Comparison of ENCODE assay signal across 8 cellular contexts in genomic region chr22:31291716-31292644, GRCh38. TPM values are rescaled to one million over a fixed set of nuclear protein-coding genes. Genes with fewer than 3 reads are reported as not detected.
DNase-seq lines count a peak whose midpoint lies in the region; ATAC-seq, FAIRE-seq and TF ChIP-seq lines count a peak whose summit lies in the region.

Gene PIK3IP1 (minus strand): TSS chr22:31292488. CDS start chr22:31292344, 144 bp downstream.

- H3K4me1 ChIP-seq in A549 (peaks cover 26% of the 10 kb centered on the region), adrenal gland (replicated peaks in 1 of 2) (peaks cover 67 to 79% of the 10 kb centered on the region in 2 donors), pancreas (peaks cover 0 to 17% (median 14%) of the 10 kb centered on the region in 3 donors), thoracic aorta (ENCODE audit: control insufficient read depth in 1 of 2, low read depth in 2 of 2) (peaks cover 34 to 56% of the 10 kb centered on the region in 2 donors)

- no peaks in the 10 kb centered on the region for H3K27me3 ChIP-seq in adrenal gland
- H3K27me3 ChIP-seq in pancreas: no peaks in the 10 kb centered on the region
- no peaks in the 10 kb centered on the region for H3K27me3 ChIP-seq in thoracic aorta (replicated peaks; ENCODE audit: insufficient read depth)

- no peak for TF ChIP-seq EP300 in A549 (IDR thresholded peaks at IDR 0.05)

- H3K36me3 ChIP-seq in adrenal gland (replicated peaks in 1 of 2) (peaks cover 0 to 28% of the 10 kb centered on the region in 2 donors), pancreas (peaks cover 0 to 9% (median 0%) of the 10 kb centered on the region in 3 donors), thoracic aorta (peaks cover 16% of the 10 kb centered on the region)

- DNase-seq in A549 (ENCODE audit: low read depth in 1 of 2, low spot score in 1 of 2) (peak; percentile 66 to 79), NCI-H1436 (lab: John Stamatoyannopoulos, UW) (peak; percentile 75), adrenal gland (peak; percentile 88 to 97 (median 94)), cardiac septum (ENCODE audit: low spot score) (peak; percentile 93), pancreas (peak; percentile 86 to 94 (median 88)), thoracic aorta (ENCODE audit: low spot score) (peak; percentile 58)

- peak; percentile 35 to 45; a peak in 3 of 5 replicates for TF ChIP-seq RAD21 in A549 (conservative IDR thresholded peaks at IDR 0.05 in 1 of 2, IDR thresholded peaks at IDR 0.05 in 1 of 2)

- ATAC-seq in A549: peak; percentile 71 to 80
- peak; percentile 41 for ATAC-seq in GM18868 (IDR thresholded peaks at IDR 0.05; ENCODE audit: unreplicated experiment)
- peak; percentile 66 to 76 (median 76) for ATAC-seq in pancreas
- peak; percentile 23 for ATAC-seq in thoracic aorta (ENCODE audit: insufficient number of reproducible peaks, low FRiP score, low read depth)

- WGBS in A549 (ENCODE audit: missing lambda C conversion rate): 34% methylated on average over 21 of the region's 24 CpGs
- WGBS in adrenal gland, 4 donors: 0 to 3% (median 1%) methylated on average over 21 to 24 of the region's 24 CpGs
- WGBS in pancreas, 2 donors: 1% methylated on average over 24 of the region's 24 CpGs

- intact Hi-C loops in T-helper 1 cell treated with Interleukin-12 subunit alpha and Interleukin-12 subunit beta and Interleukin-4 antibody, amounts not matched to agents 30 ng/mL and 1 ng/mL, for 36 hours (cut with micrococcal nuclease): loop anchor here (1.0 to 10.0 kb wide), 11 partner anchors 21 to 657 kb away; partner anchors contain the start of genes DEPDC5, LIMK2, MORC2 and PRR14L
- intact Hi-C loops in adrenal gland (cut with DNase I): no loop called here
- intact Hi-C loops in cardiac septum (cut with DNase I): loop anchor here (2.0 kb wide), 1 partner anchor 55 kb away; the partner anchor contains the start of gene PATZ1
- intact Hi-C loops in pancreas (cut with DNase I): no loop called here

- CTCF ChIA-PET in A549 (lab: Yijun Ruan, JAX): interaction anchor here (0.5 to 4.5 kb wide), 17 partner anchors 9 to 612 kb away, joined by 3 to 27 read pairs (median 3); partner anchors contain the start of genes LIMK2 and PATZ1

- FAIRE-seq in A549 (lab: Jason Lieb, UNC): no peak
- peak; percentile 20 for FAIRE-seq in pancreas (lab: Jason Lieb, UNC)

- TF ChIP-seq CTCF in A549 (IDR thresholded peaks at IDR 0.05): peak; percentile 35; the same call in 2 of the 3 replicates
- peak; percentile 24 to 73 (median 60) for TF ChIP-seq CTCF in adrenal gland (IDR thresholded peaks at IDR 0.05)
- peak in 3 of 4 donors; percentile 12 to 26 (median 17) for TF ChIP-seq CTCF in pancreas (IDR thresholded peaks at IDR 0.05)
- peak; percentile 47 for TF ChIP-seq CTCF in thoracic aorta (IDR thresholded peaks at IDR 0.05)

- TF ChIP-seq POLR2A in A549 (IDR thresholded peaks at IDR 0.05; ENCODE audit: low read length) (no peak), adrenal gland (IDR thresholded peaks at IDR 0.05) (peak; percentile 90 to 99)

- POLR2A ChIA-PET in A549 (lab: Yijun Ruan, JAX): interaction anchor here (1.0 to 1.7 kb wide), 3 partner anchors 32 to 55 kb away, joined by 4 to 11 read pairs (median 4); partner anchors contain the start of gene PATZ1

- H3K4me3 ChIP-seq in A549 (peak within 1 kb of the TSS; percentile 14; the same call in 2 of the 3 replicates), adrenal gland (peak within 1 kb of the TSS; percentile 20 to 79 (median 72)), pancreas (peak within 1 kb of the TSS; percentile 52 to 74 (median 62)), thoracic aorta (peak within 1 kb of the TSS; percentile 81)

- H3K27ac ChIP-seq in A549 (peak within 1 kb of the TSS in 1 of 2 experiments; percentile 84; a peak in 4 of 6 replicates), adrenal gland (peak within 1 kb of the TSS; percentile 48 to 96 (median 92)), pancreas (peak within 1 kb of the TSS; percentile 59 to 95 (median 85)), thoracic aorta (peak within 1 kb of the TSS; percentile 96 to 97)

- peak within 1 kb of the TSS; percentile 88 for H3K4me2 ChIP-seq in A549

- H3K9me3 ChIP-seq in A549 (no peaks in the 10 kb centered on the region), adrenal gland (replicated peaks in 1 of 3) (no peaks in the 10 kb centered on the region), pancreas (no peaks in the 10 kb centered on the region), thoracic aorta (no peaks in the 10 kb centered on the region)

TF ChIP-seq in A549, 52 proteins besides CTCF, POLR2A, EP300 and RAD21:
- TF ChIP-seq MAX (IDR thresholded peaks at IDR 0.05): peak; percentile 12; the same call in 1 of the 2 replicates
- TF ChIP-seq JUNB (IDR thresholded peaks at IDR 0.05): no peak
- no peak for TF ChIP-seq CBX2 (IDR thresholded peaks at IDR 0.05; ENCODE audit: borderline replicate concordance, low read depth)
- no peak for TF ChIP-seq KDM5A (IDR thresholded peaks at IDR 0.05)
TF ChIP-seq in A549: peak in this region for 1.

RNA-seq across cellular contexts. Expression of gene PIK3IP1, which starts in this region (rescaled TPM):
- polyA plus RNA-seq in A549 (2011; rRNA removed) (1.4 and 1.6 TPM in 2 replicates), A549 (2017; fragmentation: RNase III; extraction: RNeasy Plus Mini Kit Qiagen cat#74134 plus additional on column Dnase treatment) (0.90 to 1.1 TPM (median 0.93 TPM) in 3 replicates), adrenal gland (10 to 100 TPM; 12.1 to 22.8 (median 12.8) TPM), pancreas (1 to 10 TPM; 3.6 to 5.9 TPM)
- polyA plus RNA-seq in A549 (2012; cell fraction: cytosol; rRNA removed): 0.45 and 0.49 TPM in 2 replicates
- polyA plus RNA-seq in A549 (2012; cell fraction: nucleus; rRNA removed): 1.0 and 1.3 TPM in 2 replicates
- 1.1 and 1.4 TPM in 2 replicates for polyA minus RNA-seq in A549 (2011; rRNA and poly(A)+ RNA removed)
- total RNA-seq in T-helper 1 cell treated with Interleukin-12 subunit alpha and Interleukin-12 subunit beta and Interleukin-4 antibody, amounts not matched to agents 30 ng/mL and 1 ng/mL, for 36 hours: 54.4 and 55.9 TPM in 2 replicates
- total RNA-seq in adrenal gland (100 to 1,000 TPM in 3 of 8 donors, 10 to 100 TPM in 5; 13.7 to 161 (median 80.6) TPM), cardiac septum (10.5 TPM), pancreas (10 to 100 TPM in 1 of 6 donors, 1 to 10 TPM in 5; 2.4 to 24.5 (median 6.0) TPM), thoracic aorta (10 to 100 TPM; 56.3 to 57.9 TPM)

Comparison
In these comparisons a context has a peak if more than half of its experiments do, and no peak if none do; other contexts are left out.
1. ATAC-seq: peak in every context shown above with its lines; median percentile 76 in pancreas; 76 in A549; 41 in GM18868; 23 in thoracic aorta.
2. H3K4me3 ChIP-seq: peak in every context shown above with its lines; median percentile 81 in thoracic aorta; 72 in adrenal gland; 62 in pancreas; 14 in A549.
3. intact Hi-C loops: an anchor here in T-helper 1 cell treated with Interleukin-12 subunit alpha and Interleukin-12 subunit beta and Interleukin-4 antibody, amounts not matched to agents 30 ng/mL and 1 ng/mL, for 36 hours (1.0 to 10.0 kb wide) and cardiac septum (2.0 kb wide); none called in adrenal gland and pancreas.